In the genomic region with DNA sequence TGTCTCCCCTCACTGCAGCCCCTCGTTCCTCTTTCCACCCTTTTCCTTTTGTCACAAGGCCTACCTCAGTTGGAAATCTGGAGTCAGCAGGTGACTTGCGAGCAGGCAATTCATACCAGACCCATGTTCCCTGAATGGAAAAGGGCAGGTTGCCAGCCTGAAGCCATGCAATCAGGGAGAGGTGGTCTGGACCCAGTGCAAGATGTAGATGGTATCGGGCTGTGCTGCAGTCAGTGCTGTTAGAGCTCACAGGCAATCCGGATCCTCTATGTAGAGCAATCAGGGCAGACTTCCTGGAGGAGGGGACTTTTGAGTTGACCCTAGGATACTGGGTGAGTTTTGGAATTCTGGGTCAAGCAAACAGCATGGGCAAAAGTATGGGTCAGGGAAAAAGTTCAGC, we compare ENCODE assay signal across 34 cellular contexts. TPM values are rescaled to one million over a fixed set of nuclear protein-coding genes. Genes with fewer than 3 reads are reported as not detected.
DNase-seq lines count a peak whose midpoint lies in the region; ATAC-seq, FAIRE-seq and TF ChIP-seq lines count a peak whose summit lies in the region.
"Had no signal": no experiment of that assay in that cellular context is flagged by ENCODE, and none has a peak within 500 bp of the region (broad histone marks: within the 10 kb centered on the region; RNA-seq: fewer than 3 reads in every experiment).

No MANE protein-coding gene starts in this region.

- peaks cover 49% of the 10 kb centered on the region for H3K4me1 Mint-ChIP-seq in mesothelial cell of epicardium

- CTCF ChIA-PET in HepG2 (lab: Yijun Ruan, JAX; ENCODE audit: low intra/inter-chr PET ratio, low total read pairs): no interaction called here

- no peak for FAIRE-seq in HepG2 (lab: Jason Lieb, UNC)
- FAIRE-seq: GM12878, pancreas, small intestine, TTC549 had no signal

- no peaks in the 10 kb centered on the region for H3K79me2 ChIP-seq in HepG2 (ENCODE audit: insufficient read depth, low read length)

- no TSS peak for BruUV-seq in HepG2 (replicated peaks; lab: Mats Ljungman, UMichigan)

- no peak overlapping the region for H2AFZ ChIP-seq in HepG2 (ENCODE audit: low read length)

- in situ Hi-C loops in HepG2 (cut with HindIII; ENCODE audit: extremely low pct_ligation_motif_present, low pct_unique_long_range_greater_than_20kb): no loop called here

- TF ChIP-seq POLR2A in HepG2 (IDR thresholded peaks at IDR 0.05; ENCODE audit: insufficient read depth in 1 of 2, low read depth in 2 of 2, low read length in 2 of 2): no peak
- no peak for TF ChIP-seq POLR2A in right lobe of liver (IDR thresholded peaks at IDR 0.05)

- TF ChIP-seq CTCF in HepG2 (CRISPR knock-in tag; IDR thresholded peaks at IDR 0.05) (no peak), right lobe of liver (IDR thresholded peaks at IDR 0.05) (no peak), coronary artery (IDR thresholded peaks at IDR 0.05) (no peak), mesothelial cell of epicardium (IDR thresholded peaks at IDR 0.05; ENCODE audit: unreplicated experiment) (no peak)

- peaks cover 12% of the 10 kb centered on the region for H3K36me3 Mint-ChIP-seq in mesothelial cell of epicardium

- H3K4me3 ChIP-seq in HepG2 (replicated peaks in 1 of 3; ENCODE audit: insufficient read depth in 1 of 3, low read depth in 2 of 3, low read length in 3 of 3): no peak overlapping the region
- no peak overlapping the region for H3K4me3 ChIP-seq in right lobe of liver
- no peak overlapping the region for H3K4me3 ChIP-seq in coronary artery
- H3K4me3 ChIP-seq: GM12878, heart right ventricle, lung, pancreas, testis, vagina had no signal

- H3K36me3 ChIP-seq in HepG2 (replicated peaks in 1 of 2; ENCODE audit: control insufficient read depth in 1 of 2, insufficient read depth in 2 of 2, low read length in 2 of 2): no peaks in the 10 kb centered on the region
- no peaks in the 10 kb centered on the region for H3K36me3 ChIP-seq in right lobe of liver
- H3K36me3 ChIP-seq: pancreas had no signal

- TF ChIP-seq RAD21 in HepG2 (CRISPR knock-in tag; IDR thresholded peaks at IDR 0.05): no peak

- TF ChIP-seq EP300 in HepG2 (IDR thresholded peaks at IDR 0.05; ENCODE audit: low read depth in 2 of 2, low read length in 2 of 2): no peak
- TF ChIP-seq EP300 in HepG2 (CRISPR knock-in tag; IDR thresholded peaks at IDR 0.05; ENCODE audit: borderline replicate concordance): no peak

- H3K9ac ChIP-seq in HepG2 (ENCODE audit: insufficient read depth, low read depth, low read length): no peak overlapping the region

- H3K4me1 ChIP-seq in HepG2 (ENCODE audit: insufficient read depth, low read length): peaks cover 14% of the 10 kb centered on the region
- H3K4me1 ChIP-seq in right lobe of liver: peaks cover 0 to 8% (median 0%) of the 10 kb centered on the region in 4 donors
- H3K4me1 ChIP-seq: pancreas had no signal

- peak overlapping the region; percentile 15 for H3K27ac Mint-ChIP-seq in mesothelial cell of epicardium
- H3K27ac Mint-ChIP-seq: activated naive CD4-positive, alpha-beta T cell treated with anti-CD3 and anti-CD28 coated beads for 36 hours; dendritic cell treated with granulocyte-macrophage colony-stimulating factor and Interleukin-4, amounts not matched to agents 40 ng/mL and 50 ng/mL, for 4 days had no signal

- DNase-seq in HepG2 (ENCODE audit: low spot score) (no peak), right lobe of liver (no peak), coronary artery (ENCODE audit: low spot score) (no peak), mesothelial cell of epicardium (ENCODE audit: low spot score in 2 of 2, unreplicated experiment in 2 of 2) (no peak), NCI-H1105 (lab: John Stamatoyannopoulos, UW) (no peak), NCI-H82 (lab: John Stamatoyannopoulos, UW) (no peak)
- DNase-seq: ACHN; activated CD4-positive, alpha-beta T cell treated with anti-CD3 and anti-CD28 coated beads, Interleukin-2, amount 50 U/mL, for 48 hours; activated naive CD4-positive, alpha-beta T cell treated with anti-CD3 and anti-CD28 coated beads for 36 hours; anterior cingulate cortex; caudate nucleus; H9; heart right ventricle; KG1; kidney glomerular epithelial cell; MM.1S; NCI-H1417; NCI-H2029; NCI-H524 treated with DMSO at 0.1 percent for 48 hours; OCI-M1; pancreas; small intestine; stimulated activated naive CD8-positive, alpha-beta T cell treated with anti-CD3 and anti-CD28 coated beads, Interleukin-15, Interleukin-2, amounts not matched to agents 100 U/mL and 50 U/mL, for 24 hours; T-helper 1 cell; testis had no signal

- ATAC-seq in HepG2 (no peak), right lobe of liver (no peak), HG02642 (IDR thresholded peaks at IDR 0.05; ENCODE audit: poor library complexity, unreplicated experiment) (no peak), GM21619 (IDR thresholded peaks at IDR 0.05; ENCODE audit: unreplicated experiment) (no peak)
- ATAC-seq: esophagus mucosa; GM12878; pancreas; stimulated activated naive CD8-positive, alpha-beta T cell treated with anti-CD3 and anti-CD28 coated beads, Interleukin-15, Interleukin-2, amounts not matched to agents 100 U/mL and 50 U/mL, for 24 hours had no signal

- no peaks in the 10 kb centered on the region for H3K9me3 ChIP-seq in HepG2 (ENCODE audit: low read length)
- no peaks in the 10 kb centered on the region for H3K9me3 ChIP-seq in right lobe of liver
- H3K9me3 ChIP-seq: heart right ventricle, pancreas, testis, vagina had no signal

- H4K20me1 ChIP-seq in HepG2 (ENCODE audit: insufficient read depth, low read length): peaks cover 3% of the 10 kb centered on the region

- no peak overlapping the region for H3K27ac ChIP-seq in HepG2 (ENCODE audit: extremely low read length, insufficient read depth, low read length)
- H3K27ac ChIP-seq in right lobe of liver: no peak overlapping the region
- H3K27ac ChIP-seq in coronary artery: peak overlapping the region; percentile 32 to 68
- H3K27ac ChIP-seq: pancreas, RWPE1, testis had no signal

- no peak overlapping the region for H3K4me2 ChIP-seq in HepG2 (ENCODE audit: low read depth, low read length)

- POLR2A ChIA-PET in HepG2 (lab: Yijun Ruan, JAX): no interaction called here

- intact Hi-C loops in HepG2 (cut with micrococcal nuclease; ENCODE audit: unreplicated experiment): no loop called here
- intact Hi-C loops in right lobe of liver (cut with DNase I): no loop called here

- WGBS in HepG2 (ENCODE audit: low lambda C conversion rate): 57% methylated on average over 4 of the region's 4 CpGs
- WGBS in right lobe of liver (ENCODE audit: insufficient coverage, low coverage, low lambda C conversion rate, missing lambda C conversion rate): 81% methylated on average over 2 of the region's 4 CpGs

- H3K9me3 Mint-ChIP-seq in mesothelial cell of epicardium: no peaks in the 10 kb centered on the region
- H3K9me3 Mint-ChIP-seq: activated naive CD4-positive, alpha-beta T cell treated with anti-CD3 and anti-CD28 coated beads for 36 hours; dendritic cell treated with granulocyte-macrophage colony-stimulating factor and Interleukin-4, amounts not matched to agents 40 ng/mL and 50 ng/mL, for 4 days; H9 had no signal

- H3K27me3 ChIP-seq in HepG2 (ENCODE audit: control insufficient read depth in 1 of 2, insufficient read depth in 2 of 2, low read length in 2 of 2) (peaks cover 0 to 3% of the 10 kb centered on the region in 2 experiments; a peak in 2 of 5 replicates), right lobe of liver (no peaks in the 10 kb centered on the region)
- H3K27me3 ChIP-seq: heart right ventricle, pancreas, testis, vagina had no signal

- H3K4me3 Mint-ChIP-seq in mesothelial cell of epicardium: no peak overlapping the region
- H3K4me3 Mint-ChIP-seq: activated naive CD4-positive, alpha-beta T cell treated with anti-CD3 and anti-CD28 coated beads for 36 hours; dendritic cell treated with granulocyte-macrophage colony-stimulating factor and Interleukin-4, amounts not matched to agents 40 ng/mL and 50 ng/mL, for 4 days; H9 had no signal

- no peaks in the 10 kb centered on the region for H3K27me3 Mint-ChIP-seq in mesothelial cell of epicardium (ENCODE audit: low read depth)

RNA-seq across cellular contexts. Expression of a gene that starts 18.8 kb away (rescaled TPM):
- total RNA-seq in HepG2 (2016; rRNA removed; fragmentation: Illumina TruSeq; extraction: Trizol): 0.51 TPM in 1 of 2 replicates, not detected in the other
- total RNA-seq in HepG2 (2016; cell fraction: cytosol; rRNA removed; fragmentation: Illumina TruSeq; extraction: Trizol; ENCODE audit: low read depth): 0.10 TPM in 1 of 2 replicates, not detected in the other
- total RNA-seq in HepG2 (2016; cell fraction: insoluble cytoplasmic fraction; rRNA removed; fragmentation: Illumina TruSeq; extraction: Trizol): 0.30 and 0.40 TPM in 2 replicates
- total RNA-seq in HepG2 (2016; cell fraction: membrane; rRNA removed; fragmentation: Illumina TruSeq; extraction: Trizol): 0.46 and 0.69 TPM in 2 replicates
- 0.47 TPM in 1 of 2 replicates, not detected in the other for total RNA-seq in HepG2 (2016; cell fraction: nucleus; rRNA removed; fragmentation: Illumina TruSeq; extraction: Trizol)
- polyA plus RNA-seq in HepG2 (2011; rRNA removed): 0.16 and 1.3 TPM in 2 replicates
- 0.58 and 0.69 TPM in 2 replicates for polyA plus RNA-seq in HepG2 (2011; cell fraction: cytosol; rRNA removed)
- polyA plus RNA-seq in HepG2 (2011; cell fraction: nucleus; rRNA removed): 0.35 and 0.80 TPM in 2 replicates
- not detected in 2 replicates for polyA plus RNA-seq in HepG2 (2012)
- polyA plus RNA-seq in HepG2 (2016; cell fraction: cytosol; fragmentation: Illumina TruSeq; extraction: Trizol; ENCODE audit: low read depth): 0.31 and 0.33 TPM in 2 replicates
- polyA plus RNA-seq in HepG2 (2016; cell fraction: insoluble cytoplasmic fraction; fragmentation: Illumina TruSeq; extraction: Trizol; ENCODE audit: low read depth): 0.39 TPM in 1 of 2 replicates, not detected in the other
- polyA plus RNA-seq in HepG2 (2016; cell fraction: membrane; fragmentation: Illumina TruSeq; extraction: Trizol; ENCODE audit: low read depth): 0.41 and 0.76 TPM in 2 replicates
- polyA plus RNA-seq in HepG2 (2016; cell fraction: nucleus; fragmentation: Illumina TruSeq; extraction: Trizol; ENCODE audit: insufficient read depth, low read depth): 0.92 and 1.1 TPM in 2 replicates
- polyA minus RNA-seq in HepG2 (2011; rRNA and poly(A)+ RNA removed; ENCODE audit: low replicate concordance): 0.30 and 1.4 TPM in 2 replicates
- 0.26 TPM in 1 of 2 replicates, not detected in the other for polyA minus RNA-seq in HepG2 (2011; cell fraction: cytosol; rRNA and poly(A)+ RNA removed)
- polyA minus RNA-seq in HepG2 (2011; cell fraction: nucleus; rRNA and poly(A)+ RNA removed): 0.39 TPM in 1 of 2 replicates, not detected in the other
- 1 to 10 TPM in 3 of 6 experiments, under 1 TPM in 3; 0.29 to 2.3 (median 0.83) TPM for total RNA-seq in right lobe of liver
- 62.9 to 69.0 TPM (median 68.6 TPM) in 3 replicates for total RNA-seq in mesothelial cell of epicardium

RNA-seq across cellular contexts. Expression of a gene that starts 47.0 kb away (rescaled TPM):
- total RNA-seq in HepG2 (2016; rRNA removed; fragmentation: Illumina TruSeq; extraction: Trizol) (2.7 and 3.7 TPM in 2 replicates), right lobe of liver (10 to 100 TPM in 1 of 6 experiments, 1 to 10 TPM in 5; 7.2 to 12.7 (median 8.3) TPM), mesothelial cell of epicardium (11.1 to 13.7 TPM (median 11.9 TPM) in 3 replicates)
- 1.0 and 1.5 TPM in 2 replicates for total RNA-seq in HepG2 (2016; cell fraction: cytosol; rRNA removed; fragmentation: Illumina TruSeq; extraction: Trizol; ENCODE audit: low read depth)
- 2.2 and 4.1 TPM in 2 replicates for total RNA-seq in HepG2 (2016; cell fraction: insoluble cytoplasmic fraction; rRNA removed; fragmentation: Illumina TruSeq; extraction: Trizol)
- total RNA-seq in HepG2 (2016; cell fraction: membrane; rRNA removed; fragmentation: Illumina TruSeq; extraction: Trizol): 2.5 TPM in 2 replicates
- 2.7 and 3.7 TPM in 2 replicates for total RNA-seq in HepG2 (2016; cell fraction: nucleus; rRNA removed; fragmentation: Illumina TruSeq; extraction: Trizol)
- polyA plus RNA-seq in HepG2 (2011; rRNA removed): 3.5 TPM in 2 replicates
- 2.4 and 3.4 TPM in 2 replicates for polyA plus RNA-seq in HepG2 (2011; cell fraction: cytosol; rRNA removed)
- 4.3 and 5.5 TPM in 2 replicates for polyA plus RNA-seq in HepG2 (2011; cell fraction: nucleus; rRNA removed)
- polyA plus RNA-seq in HepG2 (2012): 1.7 and 2.1 TPM in 2 replicates
- 0.77 and 1.3 TPM in 2 replicates for polyA plus RNA-seq in HepG2 (2016; cell fraction: cytosol; fragmentation: Illumina TruSeq; extraction: Trizol; ENCODE audit: low read depth)
- polyA plus RNA-seq in HepG2 (2016; cell fraction: insoluble cytoplasmic fraction; fragmentation: Illumina TruSeq; extraction: Trizol; ENCODE audit: low read depth): 1.5 and 1.6 TPM in 2 replicates
- polyA plus RNA-seq in HepG2 (2016; cell fraction: membrane; fragmentation: Illumina TruSeq; extraction: Trizol; ENCODE audit: low read depth): 1.4 and 1.5 TPM in 2 replicates
- polyA plus RNA-seq in HepG2 (2016; cell fraction: nucleus; fragmentation: Illumina TruSeq; extraction: Trizol; ENCODE audit: insufficient read depth, low read depth): 5.6 and 5.8 TPM in 2 replicates
- polyA minus RNA-seq in HepG2 (2011; rRNA and poly(A)+ RNA removed; ENCODE audit: low replicate concordance): 4.1 and 6.9 TPM in 2 replicates
- 1.6 and 1.8 TPM in 2 replicates for polyA minus RNA-seq in HepG2 (2011; cell fraction: cytosol; rRNA and poly(A)+ RNA removed)
- 1.9 and 2.9 TPM in 2 replicates for polyA minus RNA-seq in HepG2 (2011; cell fraction: nucleus; rRNA and poly(A)+ RNA removed)

RNA-seq across cellular contexts. Expression of a gene that starts 49.4 kb away (rescaled TPM):
- total RNA-seq in HepG2 (2016; rRNA removed; fragmentation: Illumina TruSeq; extraction: Trizol) (2.9 and 3.9 TPM in 2 replicates), right lobe of liver (10 to 100 TPM; 10.8 to 36.1 (median 16.7) TPM), mesothelial cell of epicardium (41.2 to 45.3 TPM (median 43.6 TPM) in 3 replicates)
- 1.4 and 1.8 TPM in 2 replicates for total RNA-seq in HepG2 (2016; cell fraction: cytosol; rRNA removed; fragmentation: Illumina TruSeq; extraction: Trizol; ENCODE audit: low read depth)
- 3.0 and 4.3 TPM in 2 replicates for total RNA-seq in HepG2 (2016; cell fraction: insoluble cytoplasmic fraction; rRNA removed; fragmentation: Illumina TruSeq; extraction: Trizol)
- total RNA-seq in HepG2 (2016; cell fraction: membrane; rRNA removed; fragmentation: Illumina TruSeq; extraction: Trizol): 2.4 and 2.6 TPM in 2 replicates
- total RNA-seq in HepG2 (2016; cell fraction: nucleus; rRNA removed; fragmentation: Illumina TruSeq; extraction: Trizol): 5.4 and 6.2 TPM in 2 replicates
- 2.9 and 3.9 TPM in 2 replicates for polyA plus RNA-seq in HepG2 (2011; rRNA removed)
- polyA plus RNA-seq in HepG2 (2011; cell fraction: cytosol; rRNA removed): 1.5 and 2.7 TPM in 2 replicates
- polyA plus RNA-seq in HepG2 (2011; cell fraction: nucleus; rRNA removed): 16.7 and 19.0 TPM in 2 replicates
- polyA plus RNA-seq in HepG2 (2012): 8.7 and 10.3 TPM in 2 replicates
- 1.5 and 1.7 TPM in 2 replicates for polyA plus RNA-seq in HepG2 (2016; cell fraction: cytosol; fragmentation: Illumina TruSeq; extraction: Trizol; ENCODE audit: low read depth)
- polyA plus RNA-seq in HepG2 (2016; cell fraction: insoluble cytoplasmic fraction; fragmentation: Illumina TruSeq; extraction: Trizol; ENCODE audit: low read depth): 6.6 and 9.3 TPM in 2 replicates
- 3.4 and 4.2 TPM in 2 replicates for polyA plus RNA-seq in HepG2 (2016; cell fraction: membrane; fragmentation: Illumina TruSeq; extraction: Trizol; ENCODE audit: low read depth)
- polyA plus RNA-seq in HepG2 (2016; cell fraction: nucleus; fragmentation: Illumina TruSeq; extraction: Trizol; ENCODE audit: insufficient read depth, low read depth): 18.1 and 20.7 TPM in 2 replicates
- polyA minus RNA-seq in HepG2 (2011; rRNA and poly(A)+ RNA removed; ENCODE audit: low replicate concordance): 11.9 and 16.2 TPM in 2 replicates
- 6.8 and 10.8 TPM in 2 replicates for polyA minus RNA-seq in HepG2 (2011; cell fraction: cytosol; rRNA and poly(A)+ RNA removed)
- polyA minus RNA-seq in HepG2 (2011; cell fraction: nucleus; rRNA and poly(A)+ RNA removed): 8.4 and 9.9 TPM in 2 replicates

Comparison
In these comparisons a context has a peak if more than half of its experiments do, and no peak if none do; other contexts are left out.
1. H3K27ac ChIP-seq: peak in coronary artery (2 of 2); none in HepG2 (single experiment) and right lobe of liver (0 of 3).
2. RNA of a gene that starts 18.8 kb away (total RNA-seq): 62.9 to 69.0 TPM in mesothelial cell of epicardium; 0.29 to 2.3 TPM in right lobe of liver and 0.10 to 0.69 TPM in HepG2; every median in the first group is over 10 times any median in the second.